Comparison of ENCODE assay signal across 10 cellular contexts in the genomic region with DNA sequence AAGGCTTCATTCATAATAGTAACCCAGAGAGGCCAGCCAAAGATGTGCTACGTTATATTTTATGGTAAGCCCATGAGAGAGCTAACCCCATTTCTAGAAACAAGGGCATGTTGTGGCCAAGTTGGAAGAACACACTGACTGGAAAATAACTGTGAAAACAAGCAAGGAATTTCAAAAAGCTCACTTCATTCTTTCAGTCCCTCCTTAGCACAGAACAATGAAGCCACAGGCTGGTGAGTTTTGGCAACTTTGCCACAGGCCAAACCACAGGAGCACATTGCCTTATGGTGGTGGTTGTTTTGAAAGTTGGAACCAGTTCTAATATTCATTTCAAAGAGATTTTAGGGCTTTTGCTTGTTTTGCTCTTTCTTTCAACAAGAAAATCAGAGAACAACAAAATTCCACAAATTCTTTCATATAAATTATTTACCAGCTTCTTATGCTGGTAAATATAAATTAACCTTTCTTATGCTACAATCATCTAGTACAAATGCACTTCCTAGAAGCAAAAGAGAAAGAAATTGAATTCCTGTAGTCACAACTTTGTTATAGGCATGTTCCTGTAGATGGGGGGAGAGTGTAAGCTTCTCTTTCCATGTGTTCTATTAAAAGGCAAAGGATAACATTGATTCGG.
DNase-seq lines count a peak whose midpoint lies in the region; ATAC-seq, FAIRE-seq and TF ChIP-seq lines count a peak whose summit lies in the region.
"Had no signal": no experiment of that assay in that cellular context is flagged by ENCODE, and none has a peak within 500 bp of the region (broad histone marks: within the 10 kb centered on the region; RNA-seq: fewer than 3 reads in every experiment).

No MANE protein-coding gene starts in this region.

- H3K27me3 Mint-ChIP-seq in activated CD8-positive, alpha-beta memory T cell treated with anti-CD3 and anti-CD28 coated beads, Interleukin-2, amount 10 ng/mL, durations not matched to agents 7 days and 5 days: peaks cover 5% of the 10 kb centered on the region
- H3K27me3 Mint-ChIP-seq in activated T-helper 1 cell treated with anti-CD3 and anti-CD28 coated beads, Interleukin-12 subunit alpha, Interleukin-12 subunit beta, Interleukin-2, Interleukin-4 antibody, amounts not matched to agents 30 ng/mL and 10 ng/mL and 1 ng/mL, durations not matched to agents 14 hours and 24 hours and 36 hours (ENCODE audit: insufficient read depth): peaks cover 3% of the 10 kb centered on the region

- H3K27ac ChIP-seq in hepatocyte: no peak overlapping the region

- peaks cover 30% of the 10 kb centered on the region for H3K4me1 ChIP-seq in adipocyte (ENCODE audit: control insufficient read depth, insufficient read depth, low read length)
- no peaks in the 10 kb centered on the region for H3K4me1 ChIP-seq in hepatocyte (ENCODE audit: insufficient read depth)

- H3K4me1 Mint-ChIP-seq in activated CD8-positive, alpha-beta memory T cell treated with anti-CD3 and anti-CD28 coated beads, Interleukin-2, amount 10 ng/mL, durations not matched to agents 7 days and 5 days: peaks cover 14% of the 10 kb centered on the region
- peaks cover 31% of the 10 kb centered on the region for H3K4me1 Mint-ChIP-seq in activated T-helper 1 cell treated with anti-CD3 and anti-CD28 coated beads, Interleukin-12 subunit alpha, Interleukin-12 subunit beta, Interleukin-2, Interleukin-4 antibody, amounts not matched to agents 30 ng/mL and 10 ng/mL and 1 ng/mL, durations not matched to agents 14 hours and 24 hours and 36 hours (ENCODE audit: low read depth)

- H3K9ac ChIP-seq in adipocyte (ENCODE audit: low read length): peak overlapping the region; percentile 76

- intact Hi-C loops in activated T-helper 1 cell treated with anti-CD3 and anti-CD28 coated beads, Interleukin-12 subunit alpha, Interleukin-12 subunit beta, Interleukin-2, Interleukin-4 antibody, amounts not matched to agents 30 ng/mL and 10 ng/mL and 1 ng/mL, durations not matched to agents 14 hours and 24 hours and 36 hours (cut with micrococcal nuclease): no loop called here

- no peaks in the 10 kb centered on the region for H3K79me2 ChIP-seq in hepatocyte

- no peaks in the 10 kb centered on the region for H3K9me2 ChIP-seq in hepatocyte (replicated peaks; ENCODE audit: insufficient read depth)

- peak; percentile 49 for DNase-seq in activated CD8-positive, alpha-beta memory T cell treated with anti-CD3 and anti-CD28 coated beads, Interleukin-2, amount 10 ng/mL, durations not matched to agents 7 days and 5 days
- DNase-seq in activated CD8-positive, alpha-beta memory T cell treated with anti-CD3 and anti-CD28 coated beads, Interleukin-2, amount 50 U/mL, for 48 hours: no peak
- peak; percentile 69 for DNase-seq in adipocyte (ENCODE audit: low read depth)
- DNase-seq in hepatocyte (ENCODE audit: low spot score): no peak
- peak; percentile 19 for DNase-seq in urothelium cell line (ENCODE audit: low spot score)
- DNase-seq in ureter (ENCODE audit: low spot score): no peak
- DNase-seq in erythroblast (lab: John Stamatoyannopoulos, UW): no peak
- DNase-seq in activated T-helper 1 cell treated with anti-CD3 and anti-CD28 coated beads, Interleukin-12 subunit alpha, Interleukin-12 subunit beta, Interleukin-2, Interleukin-4 antibody, amounts not matched to agents 30 ng/mL and 10 ng/mL and 1 ng/mL, durations not matched to agents 14 hours and 24 hours and 36 hours (ENCODE audit: low spot score): no peak
- DNase-seq: left cardiac atrium; stimulated activated CD8-positive, alpha-beta memory T cell treated with anti-CD3 and anti-CD28 coated beads, Interleukin-4, amount 100 ng/mL, for 48 hours had no signal

- no peak overlapping the region for H3K4me3 Mint-ChIP-seq in activated CD8-positive, alpha-beta memory T cell treated with anti-CD3 and anti-CD28 coated beads, Interleukin-2, amount 10 ng/mL, durations not matched to agents 7 days and 5 days
- H3K4me3 Mint-ChIP-seq in activated T-helper 1 cell treated with anti-CD3 and anti-CD28 coated beads, Interleukin-12 subunit alpha, Interleukin-12 subunit beta, Interleukin-2, Interleukin-4 antibody, amounts not matched to agents 30 ng/mL and 10 ng/mL and 1 ng/mL, durations not matched to agents 14 hours and 24 hours and 36 hours: no peak overlapping the region

- H2AFZ ChIP-seq in hepatocyte: no peak overlapping the region

- CTCF ChIA-PET in activated CD8-positive, alpha-beta memory T cell treated with anti-CD3 and anti-CD28 coated beads, Interleukin-2, amount 10 ng/mL, durations not matched to agents 7 days and 5 days (lab: Charles Lee): no interaction called here

- H3K4me3 ChIP-seq in adipocyte (ENCODE audit: low read length): no peak overlapping the region
- no peak overlapping the region for H3K4me3 ChIP-seq in hepatocyte

- TF ChIP-seq POLR2A in erythroblast (IDR thresholded peaks at IDR 0.05; ENCODE audit: low read length): no peak

- H4K20me1 ChIP-seq in hepatocyte (ENCODE audit: insufficient read depth, poor library complexity, severe bottlenecking): no peaks in the 10 kb centered on the region

- no peak for FAIRE-seq in urothelium cell line (lab: Jason Lieb, UNC)

- H3K36me3 Mint-ChIP-seq in activated CD8-positive, alpha-beta memory T cell treated with anti-CD3 and anti-CD28 coated beads, Interleukin-2, amount 10 ng/mL, durations not matched to agents 7 days and 5 days: no peaks in the 10 kb centered on the region
- H3K36me3 Mint-ChIP-seq in activated T-helper 1 cell treated with anti-CD3 and anti-CD28 coated beads, Interleukin-12 subunit alpha, Interleukin-12 subunit beta, Interleukin-2, Interleukin-4 antibody, amounts not matched to agents 30 ng/mL and 10 ng/mL and 1 ng/mL, durations not matched to agents 14 hours and 24 hours and 36 hours (ENCODE audit: low read depth): peaks cover 4% of the 10 kb centered on the region

- no peak overlapping the region for H3K27ac Mint-ChIP-seq in activated CD8-positive, alpha-beta memory T cell treated with anti-CD3 and anti-CD28 coated beads, Interleukin-2, amount 10 ng/mL, durations not matched to agents 7 days and 5 days
- no peak overlapping the region for H3K27ac Mint-ChIP-seq in activated T-helper 1 cell treated with anti-CD3 and anti-CD28 coated beads, Interleukin-12 subunit alpha, Interleukin-12 subunit beta, Interleukin-2, Interleukin-4 antibody, amounts not matched to agents 30 ng/mL and 10 ng/mL and 1 ng/mL, durations not matched to agents 14 hours and 24 hours and 36 hours

- H3K4me2 ChIP-seq in hepatocyte: no peak overlapping the region

- H3K27me3 ChIP-seq in adipocyte (replicated peaks; ENCODE audit: control insufficient read depth, insufficient read depth, low read length): no peaks in the 10 kb centered on the region
- H3K27me3 ChIP-seq in hepatocyte: no peaks in the 10 kb centered on the region

- H3K9me3 ChIP-seq in adipocyte (ENCODE audit: control insufficient read depth, low read length) (no peaks in the 10 kb centered on the region), hepatocyte (ENCODE audit: low read depth) (no peaks in the 10 kb centered on the region)

- H3K36me3 ChIP-seq in adipocyte (ENCODE audit: control insufficient read depth, insufficient read depth, low read length, severe bottlenecking) (no peaks in the 10 kb centered on the region), hepatocyte (replicated peaks; ENCODE audit: insufficient read depth, low read depth) (no peaks in the 10 kb centered on the region)

- TF ChIP-seq CTCF in hepatocyte (IDR thresholded peaks at IDR 0.05; ENCODE audit: poor library complexity): peak; percentile 7

- no peak for ATAC-seq in activated CD8-positive, alpha-beta memory T cell treated with anti-CD3 and anti-CD28 coated beads, Interleukin-2, amount 10 ng/mL, durations not matched to agents 7 days and 5 days

- WGBS in hepatocyte (ENCODE audit: low lambda C conversion rate, missing lambda C conversion rate): 82% methylated on average over 2 of the region's 2 CpGs

- no peaks in the 10 kb centered on the region for H3K9me3 Mint-ChIP-seq in activated CD8-positive, alpha-beta memory T cell treated with anti-CD3 and anti-CD28 coated beads, Interleukin-2, amount 10 ng/mL, durations not matched to agents 7 days and 5 days (ENCODE audit: low read depth)
- H3K9me3 Mint-ChIP-seq in activated T-helper 1 cell treated with anti-CD3 and anti-CD28 coated beads, Interleukin-12 subunit alpha, Interleukin-12 subunit beta, Interleukin-2, Interleukin-4 antibody, amounts not matched to agents 30 ng/mL and 10 ng/mL and 1 ng/mL, durations not matched to agents 14 hours and 24 hours and 36 hours: peaks cover 5% of the 10 kb centered on the region

Comparison
In these comparisons a context has a peak if more than half of its experiments do, and no peak if none do; other contexts are left out.
1. DNase-seq: peak in activated CD8-positive, alpha-beta memory T cell treated with anti-CD3 and anti-CD28 coated beads, Interleukin-2, amount 10 ng/mL, durations not matched to agents 7 days and 5 days (single experiment), adipocyte (single experiment) and urothelium cell line (single experiment); none in activated CD8-positive, alpha-beta memory T cell treated with anti-CD3 and anti-CD28 coated beads, Interleukin-2, amount 50 U/mL, for 48 hours (single experiment), hepatocyte (single experiment), ureter (single experiment), erythroblast (0 of 2) and activated T-helper 1 cell treated with anti-CD3 and anti-CD28 coated beads, Interleukin-12 subunit alpha, Interleukin-12 subunit beta, Interleukin-2, Interleukin-4 antibody, amounts not matched to agents 30 ng/mL and 10 ng/mL and 1 ng/mL, durations not matched to agents 14 hours and 24 hours and 36 hours (single experiment).